1 cellular context compared by ENCODE assay signal in genomic region chr6:37137201-37137880, GRCh38.
TF ChIP-seq lines count a peak whose summit lies in the region.

No MANE protein-coding gene starts in this region.

TF ChIP-seq in HepG2, 621 proteins besides CTCF, POLR2A, EP300 and RAD21 (continued from another document and continues in another):
- TF ChIP-seq TIGD3 (CRISPR knock-in tag; IDR thresholded peaks at IDR 0.05; ENCODE audit: borderline replicate concordance): no peak
- TF ChIP-seq FOSL1 (CRISPR knock-in tag; IDR thresholded peaks at IDR 0.05; ENCODE audit: borderline replicate concordance): no peak; the same call in 1 of the 2 replicates
- 0 out of 2 replicates have a peak, but pooled peaks have one; percentile 26 for TF ChIP-seq YEATS2 (CRISPR knock-in tag; IDR thresholded peaks at IDR 0.05; ENCODE audit: borderline replicate concordance)
- peak; percentile 32; the same call in 1 of the 2 replicates for TF ChIP-seq DMAP1 (CRISPR knock-in tag; IDR thresholded peaks at IDR 0.05)
- no peak for TF ChIP-seq UBTF (CRISPR knock-in tag; IDR thresholded peaks at IDR 0.05)
- no peak for TF ChIP-seq RBM22 (optimal IDR thresholded peaks at IDR 0.05; ENCODE audit: low read length)
- no peak for TF ChIP-seq HNF4A (CRISPR knock-in tag; IDR thresholded peaks at IDR 0.05)
- TF ChIP-seq ZXDC (CRISPR knock-in tag; IDR thresholded peaks at IDR 0.05): 0 out of 2 replicates have a peak, but pooled peaks have one; percentile 64
- TF ChIP-seq HMG20B (CRISPR knock-in tag; conservative IDR thresholded peaks at IDR 0.05): peak; percentile 64
- TF ChIP-seq ARNT (IDR thresholded peaks at IDR 0.05): no peak
- TF ChIP-seq ZNF335 (CRISPR knock-in tag; IDR thresholded peaks at IDR 0.05): 0 out of 2 replicates have a peak, but pooled peaks have one; percentile 23
- TF ChIP-seq ZNF558 (CRISPR knock-in tag; IDR thresholded peaks at IDR 0.05; ENCODE audit: borderline replicate concordance): no peak
- TF ChIP-seq XBP1 (CRISPR knock-in tag; IDR thresholded peaks at IDR 0.05): no peak
- TF ChIP-seq ZNF282 (IDR thresholded peaks at IDR 0.05; ENCODE audit: partially characterized antibody): no peak
- peak; percentile 31; the same call in 1 of the 2 replicates for TF ChIP-seq TFDP2 (CRISPR knock-in tag; IDR thresholded peaks at IDR 0.05)
- TF ChIP-seq ZFP91 (CRISPR knock-in tag; IDR thresholded peaks at IDR 0.05; ENCODE audit: borderline replicate concordance): peak; percentile 26; the same call in 1 of the 2 replicates
- 0 out of 2 replicates have a peak, but pooled peaks have one; percentile 23 for TF ChIP-seq KDM3A (CRISPR knock-in tag; IDR thresholded peaks at IDR 0.05; ENCODE audit: low read depth)
- no peak for TF ChIP-seq TAF15 (IDR thresholded peaks at IDR 0.05; ENCODE audit: low read depth, low read length, poor library complexity, severe bottlenecking)
- no peak for TF ChIP-seq ZNF597 (CRISPR knock-in tag; IDR thresholded peaks at IDR 0.05)
- TF ChIP-seq MED1 (CRISPR knock-in tag; IDR thresholded peaks at IDR 0.05): peak; percentile 79; the same call in 1 of the 2 replicates
- peak; percentile 61; the same call in 1 of the 2 replicates for TF ChIP-seq HOXA5 (CRISPR knock-in tag; IDR thresholded peaks at IDR 0.05)
- TF ChIP-seq LCORL (IDR thresholded peaks at IDR 0.05): peak; percentile 37; the same call in 1 of the 2 replicates
- TF ChIP-seq LCORL (CRISPR knock-in tag; IDR thresholded peaks at IDR 0.05): peak; percentile 55; the same call in 1 of the 2 replicates
- TF ChIP-seq ZNF660 (CRISPR knock-in tag; IDR thresholded peaks at IDR 0.05; ENCODE audit: borderline replicate concordance, low read depth): no peak
- peak; percentile 41; the same call in 1 of the 2 replicates for TF ChIP-seq DRAP1 (CRISPR knock-in tag; IDR thresholded peaks at IDR 0.05)
- no peak for TF ChIP-seq NBN (conservative IDR thresholded peaks at IDR 0.05)
- 0 out of 2 replicates have a peak, but pooled peaks have one; percentile 33 for TF ChIP-seq GZF1 (CRISPR knock-in tag; IDR thresholded peaks at IDR 0.05)
- peak; percentile 14 for TF ChIP-seq XRCC5 (optimal IDR thresholded peaks at IDR 0.05; ENCODE audit: low read length)
- peak; percentile 66; the same call in 1 of the 2 replicates for TF ChIP-seq ZNF451 (CRISPR knock-in tag; IDR thresholded peaks at IDR 0.05)
- peak; percentile 35; the same call in 1 of the 2 replicates for TF ChIP-seq MXD4 (CRISPR knock-in tag; IDR thresholded peaks at IDR 0.05)
- no peak for TF ChIP-seq NFRKB (IDR thresholded peaks at IDR 0.05)
- no peak for TF ChIP-seq ZNF143 (CRISPR knock-in tag; IDR thresholded peaks at IDR 0.05)
- no peak for TF ChIP-seq CENPT (CRISPR knock-in tag; IDR thresholded peaks at IDR 0.05; ENCODE audit: low read depth)
- peak; percentile 34; the same call in 1 of the 2 replicates for TF ChIP-seq ZNF652 (CRISPR knock-in tag; IDR thresholded peaks at IDR 0.05; ENCODE audit: borderline replicate concordance, low read depth)
- no peak for TF ChIP-seq ZMYM3 (CRISPR knock-in tag; IDR thresholded peaks at IDR 0.05)
- no peak for TF ChIP-seq CENPBD1 (CRISPR knock-in tag; IDR thresholded peaks at IDR 0.05; ENCODE audit: borderline replicate concordance, low read depth)
- no peak for TF ChIP-seq PCBP2 (optimal IDR thresholded peaks at IDR 0.05; ENCODE audit: low read depth, low read length, poor library complexity, severe bottlenecking)
- TF ChIP-seq TEAD3 (CRISPR knock-in tag; optimal IDR thresholded peaks at IDR 0.05; ENCODE audit: borderline replicate concordance): peak; percentile 64
- TF ChIP-seq ZNF607 (CRISPR knock-in tag; IDR thresholded peaks at IDR 0.05; ENCODE audit: borderline replicate concordance): peak; percentile 76; the same call in 1 of the 2 replicates
- 0 out of 2 replicates have a peak, but pooled peaks have one; percentile 31 for TF ChIP-seq ZNF274 (CRISPR knock-in tag; IDR thresholded peaks at IDR 0.05)
- peak; percentile 11 to 43; a peak in 1 of 4 replicates for TF ChIP-seq HMGXB4 (CRISPR knock-in tag; IDR thresholded peaks at IDR 0.05; ENCODE audit: borderline replicate concordance in 1 of 2, low read depth in 1 of 2)
- peak; percentile 67; the same call in 1 of the 2 replicates for TF ChIP-seq ZNF292 (CRISPR knock-in tag; IDR thresholded peaks at IDR 0.05; ENCODE audit: borderline replicate concordance, low read depth)
- TF ChIP-seq ZNF354B (CRISPR knock-in tag; IDR thresholded peaks at IDR 0.05): no peak
- TF ChIP-seq ZNF672 (CRISPR knock-in tag; IDR thresholded peaks at IDR 0.05): no peak
- 0 out of 2 replicates have a peak, but pooled peaks have one; percentile 34 for TF ChIP-seq ZNF776 (CRISPR knock-in tag; IDR thresholded peaks at IDR 0.05)
- TF ChIP-seq ELF1 (CRISPR knock-in tag; IDR thresholded peaks at IDR 0.05): peak; percentile 49; the same call in 1 of the 2 replicates
- TF ChIP-seq IRF2 (CRISPR knock-in tag; IDR thresholded peaks at IDR 0.05): peak; percentile 21; the same call in 1 of the 2 replicates
- no peak for TF ChIP-seq ZBTB8A (CRISPR knock-in tag; IDR thresholded peaks at IDR 0.05; ENCODE audit: borderline replicate concordance, low read depth)
- no peak for TF ChIP-seq KLF15 (CRISPR knock-in tag; IDR thresholded peaks at IDR 0.05; ENCODE audit: borderline replicate concordance)
- TF ChIP-seq KMT2A (CRISPR knock-in tag; IDR thresholded peaks at IDR 0.05): peak; percentile 18; the same call in 1 of the 2 replicates
